Comparison of ENCODE assay signal across 1 cellular context in genomic region chr6:43181942-43182860, GRCh38.
TF ChIP-seq lines count a peak whose summit lies in the region.

Gene CUL9 (plus strand): TSS chr6:43182196. CDS start chr6:43184311, 2,115 bp downstream.

TF ChIP-seq in HepG2, 621 proteins besides CTCF, POLR2A, EP300 and RAD21 (continued from another document and continues in another):
- TF ChIP-seq DNMT3B (CRISPR knock-in tag; conservative IDR thresholded peaks at IDR 0.05) (no peak; the same call in 1 of the 2 replicates), PRMT3 (CRISPR knock-in tag; IDR thresholded peaks at IDR 0.05; ENCODE audit: borderline replicate concordance, low read depth) (no peak), ZBTB25 (CRISPR knock-in tag; IDR thresholded peaks at IDR 0.05) (peak; percentile 73; the same call in 1 of the 2 replicates), CREB3 (CRISPR knock-in tag; IDR thresholded peaks at IDR 0.05) (no peak), HDAC2 (CRISPR knock-in tag; IDR thresholded peaks at IDR 0.05) (peak; percentile 89), POLR2AphosphoS5 (IDR thresholded peaks at IDR 0.05; ENCODE audit: low read depth, low read length) (peak; percentile 75), MXI1 (IDR thresholded peaks at IDR 0.05; ENCODE audit: borderline replicate concordance, low read depth, low read length) (peak; percentile 88; the same call in 1 of the 3 replicates), MZF1 (CRISPR knock-in tag; IDR thresholded peaks at IDR 0.05; ENCODE audit: borderline replicate concordance) (0 out of 2 replicates have a peak, but pooled peaks have one; percentile 29), ATF6 (CRISPR knock-in tag; conservative IDR thresholded peaks at IDR 0.05) (no peak), ZNF790 (CRISPR knock-in tag; IDR thresholded peaks at IDR 0.05; ENCODE audit: borderline replicate concordance) (no peak), ZNF251 (CRISPR knock-in tag; IDR thresholded peaks at IDR 0.05) (no peak; the same call in 1 of the 2 replicates), ERF (CRISPR knock-in tag; IDR thresholded peaks at IDR 0.05) (peak; percentile 93), EED (CRISPR knock-in tag; IDR thresholded peaks at IDR 0.05) (peak; percentile 40; the same call in 1 of the 2 replicates), MBNL3 (CRISPR knock-in tag; conservative IDR thresholded peaks at IDR 0.05) (no peak), MXD3 (CRISPR knock-in tag; IDR thresholded peaks at IDR 0.05) (peak; percentile 92), ZNF737 (CRISPR knock-in tag; IDR thresholded peaks at IDR 0.05; ENCODE audit: borderline replicate concordance) (no peak), NR2F1 (CRISPR knock-in tag; IDR thresholded peaks at IDR 0.05) (peak in 1 of 2 experiments; percentile 46; a peak in 1 of 4 replicates), ZNF235 (CRISPR knock-in tag; IDR thresholded peaks at IDR 0.05; ENCODE audit: borderline replicate concordance) (0 out of 2 replicates have a peak, but pooled peaks have one; percentile 69), PRDM4 (CRISPR knock-in tag; IDR thresholded peaks at IDR 0.05; ENCODE audit: borderline replicate concordance) (no peak), ZNF776 (CRISPR knock-in tag; IDR thresholded peaks at IDR 0.05) (peak; percentile 75; the same call in 1 of the 2 replicates), ZBTB4 (CRISPR knock-in tag; IDR thresholded peaks at IDR 0.05; ENCODE audit: borderline replicate concordance) (no peak), RXRB (CRISPR knock-in tag; IDR thresholded peaks at IDR 0.05; ENCODE audit: borderline replicate concordance) (peak; percentile 81), TBX3 (IDR thresholded peaks at IDR 0.05; ENCODE audit: borderline replicate concordance) (no peak), ZNF574 (CRISPR knock-in tag; IDR thresholded peaks at IDR 0.05) (peak; percentile 90), ZNF281 (CRISPR knock-in tag; IDR thresholded peaks at IDR 0.05; ENCODE audit: borderline replicate concordance) (peak; percentile 37; the same call in 1 of the 2 replicates), GZF1 (CRISPR knock-in tag; IDR thresholded peaks at IDR 0.05) (peak; percentile 63; the same call in 1 of the 2 replicates), YEATS4 (CRISPR knock-in tag; IDR thresholded peaks at IDR 0.05; ENCODE audit: borderline replicate concordance) (peak; percentile 93), MEIS2 (CRISPR knock-in tag; IDR thresholded peaks at IDR 0.05) (peak; percentile 81; the same call in 1 of the 2 replicates), ZNF18 (CRISPR knock-in tag; IDR thresholded peaks at IDR 0.05; ENCODE audit: insufficient replicate concordance) (no peak), ZBTB20 (CRISPR knock-in tag; IDR thresholded peaks at IDR 0.05; ENCODE audit: borderline replicate concordance, low read depth) (peak; percentile 80; the same call in 1 of the 2 replicates), ZNF264 (CRISPR knock-in tag; IDR thresholded peaks at IDR 0.05) (no peak; the same call in 1 of the 2 replicates), ZNF143 (CRISPR knock-in tag; IDR thresholded peaks at IDR 0.05) (peak; percentile 73)
